In genomic region chr1:22801753-22802152, GRCh38 we compare ENCODE assay signal across 1 cellular context.
TF ChIP-seq lines count a peak whose summit lies in the region.

No MANE protein-coding gene starts in this region.

TF ChIP-seq in GM23338, 12 proteins besides CTCF, POLR2A, EP300 and RAD21 (continued from another document):
- TF ChIP-seq, protein P1, sequence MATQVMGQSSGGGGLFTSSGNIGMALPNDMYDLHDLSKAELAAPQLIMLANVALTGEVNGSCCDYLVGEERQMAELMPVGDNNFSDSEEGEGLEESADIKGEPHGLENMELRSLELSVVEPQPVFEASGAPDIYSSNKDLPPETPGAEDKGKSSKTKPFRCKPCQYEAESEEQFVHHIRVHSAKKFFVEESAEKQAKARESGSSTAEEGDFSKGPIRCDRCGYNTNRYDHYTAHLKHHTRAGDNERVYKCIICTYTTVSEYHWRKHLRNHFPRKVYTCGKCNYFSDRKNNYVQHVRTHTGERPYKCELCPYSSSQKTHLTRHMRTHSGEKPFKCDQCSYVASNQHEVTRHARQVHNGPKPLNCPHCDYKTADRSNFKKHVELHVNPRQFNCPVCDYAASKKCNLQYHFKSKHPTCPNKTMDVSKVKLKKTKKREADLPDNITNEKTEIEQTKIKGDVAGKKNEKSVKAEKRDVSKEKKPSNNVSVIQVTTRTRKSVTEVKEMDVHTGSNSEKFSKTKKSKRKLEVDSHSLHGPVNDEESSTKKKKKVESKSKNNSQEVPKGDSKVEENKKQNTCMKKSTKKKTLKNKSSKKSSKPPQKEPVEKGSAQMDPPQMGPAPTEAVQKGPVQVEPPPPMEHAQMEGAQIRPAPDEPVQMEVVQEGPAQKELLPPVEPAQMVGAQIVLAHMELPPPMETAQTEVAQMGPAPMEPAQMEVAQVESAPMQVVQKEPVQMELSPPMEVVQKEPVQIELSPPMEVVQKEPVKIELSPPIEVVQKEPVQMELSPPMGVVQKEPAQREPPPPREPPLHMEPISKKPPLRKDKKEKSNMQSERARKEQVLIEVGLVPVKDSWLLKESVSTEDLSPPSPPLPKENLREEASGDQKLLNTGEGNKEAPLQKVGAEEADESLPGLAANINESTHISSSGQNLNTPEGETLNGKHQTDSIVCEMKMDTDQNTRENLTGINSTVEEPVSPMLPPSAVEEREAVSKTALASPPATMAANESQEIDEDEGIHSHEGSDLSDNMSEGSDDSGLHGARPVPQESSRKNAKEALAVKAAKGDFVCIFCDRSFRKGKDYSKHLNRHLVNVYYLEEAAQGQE (IDR thresholded peaks at IDR 0.05; ENCODE audit: unreplicated experiment), result no peak
- TF ChIP-seq ZNF331 (CRISPR knock-in tag; IDR thresholded peaks at IDR 0.05; ENCODE audit: low read depth) (no peak), ETS1 (IDR thresholded peaks at IDR 0.05) (no peak), CREB1 (CRISPR knock-in tag; IDR thresholded peaks at IDR 0.05; ENCODE audit: low read depth) (no peak), ZNF114 (CRISPR knock-in tag; IDR thresholded peaks at IDR 0.05) (no peak), EZH2phosphoT487 (IDR thresholded peaks at IDR 0.05; ENCODE audit: unreplicated experiment) (no peak), JUNB (IDR thresholded peaks at IDR 0.05; ENCODE audit: unreplicated experiment) (no peak), EZH2 (IDR thresholded peaks at IDR 0.05; ENCODE audit: low read depth, unreplicated experiment) (no peak), NANOG (IDR thresholded peaks at IDR 0.05; ENCODE audit: borderline replicate concordance) (no peak), ZNF462 (CRISPR knock-in tag; IDR thresholded peaks at IDR 0.05) (no peak)
